ENCODE assay signal across 8 cellular contexts in the genomic region with DNA sequence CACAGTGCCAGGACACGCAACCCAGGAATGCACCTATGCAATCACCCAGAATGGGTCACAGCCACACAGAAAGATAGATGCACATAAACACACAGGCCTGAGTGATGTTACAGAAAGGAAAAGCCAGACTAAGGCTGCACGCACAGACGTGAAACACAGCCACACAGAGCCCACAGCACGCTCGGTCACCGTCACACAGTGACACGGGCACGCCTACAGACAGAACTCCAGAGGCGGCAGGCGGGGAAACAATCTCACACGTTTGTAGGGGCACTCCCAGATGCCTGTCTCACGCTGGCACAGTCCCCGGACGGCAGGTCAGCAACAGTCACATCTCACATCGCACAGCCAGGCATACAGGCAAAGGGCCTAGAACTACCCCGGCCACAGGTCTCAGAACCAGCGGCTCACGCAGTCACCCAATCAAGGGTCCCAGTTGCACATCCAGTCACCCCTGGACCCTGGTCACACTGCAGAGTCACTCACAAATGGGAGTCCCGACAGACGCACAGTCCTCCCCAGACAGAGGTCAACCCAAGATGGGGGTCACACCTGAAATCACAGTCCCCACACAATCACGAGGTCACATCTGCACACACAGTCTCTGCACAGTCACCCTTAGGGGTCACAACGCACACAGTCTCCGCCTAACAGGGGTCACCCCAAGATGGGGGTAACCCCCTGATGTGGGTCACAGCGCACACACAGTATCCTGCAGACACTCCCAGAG. TPM values are rescaled to one million over a fixed set of nuclear protein-coding genes. Genes with fewer than 3 reads are reported as not detected.
DNase-seq lines count a peak whose midpoint lies in the region; ATAC-seq and TF ChIP-seq lines count a peak whose summit lies in the region.

No MANE protein-coding gene starts in this region.

- H3K27ac Mint-ChIP-seq in activated naive CD8-positive, alpha-beta T cell treated with anti-CD3 and anti-CD28 coated beads, Interleukin-2, amount 10 ng/mL, durations not matched to agents 7 days and 5 days: peak overlapping the region; percentile 92

- peaks cover 8% of the 10 kb centered on the region for H3K36me3 Mint-ChIP-seq in activated naive CD8-positive, alpha-beta T cell treated with anti-CD3 and anti-CD28 coated beads, Interleukin-2, amount 10 ng/mL, durations not matched to agents 7 days and 5 days

- peaks cover 10% of the 10 kb centered on the region for H3K27me3 Mint-ChIP-seq in activated naive CD8-positive, alpha-beta T cell treated with anti-CD3 and anti-CD28 coated beads, Interleukin-2, amount 10 ng/mL, durations not matched to agents 7 days and 5 days

- H3K4me1 Mint-ChIP-seq in activated naive CD8-positive, alpha-beta T cell treated with anti-CD3 and anti-CD28 coated beads, Interleukin-2, amount 10 ng/mL, durations not matched to agents 7 days and 5 days: peaks cover 30% of the 10 kb centered on the region

- POLR2A ChIA-PET in activated naive CD8-positive, alpha-beta T cell treated with anti-CD3 and anti-CD28 coated beads, Interleukin-2, amount 10 ng/mL, durations not matched to agents 7 days and 5 days (lab: Charles Lee): interaction anchor here (0.9 to 2.2 kb wide), 15 partner anchors 8 to 294 kb away, joined by 3 to 25 read pairs (median 7); a partner anchor contains a TSS

- H3K9me3 Mint-ChIP-seq in activated naive CD8-positive, alpha-beta T cell treated with anti-CD3 and anti-CD28 coated beads, Interleukin-2, amount 10 ng/mL, durations not matched to agents 7 days and 5 days: peaks cover 2% of the 10 kb centered on the region

- peak; percentile 16 for DNase-seq in NCI-H146 (lab: John Stamatoyannopoulos, UW)
- DNase-seq in NCI-H146 treated with DMSO at 0.1 percent for 48 hours (lab: John Stamatoyannopoulos, UW; ENCODE audit: unreplicated experiment): no peak
- no peak for DNase-seq in activated naive CD8-positive, alpha-beta T cell treated with anti-CD3 and anti-CD28 coated beads, Interleukin-2, amount 10 ng/mL, durations not matched to agents 7 days and 5 days
- peak; percentile 88 for DNase-seq in left ventricle myocardium superior
- peak; percentile 79 for DNase-seq in sciatic nerve (ENCODE audit: low spot score)
- no peak for DNase-seq in DMS153 treated with DMSO at 0.1 percent for 48 hours (lab: John Stamatoyannopoulos, UW; ENCODE audit: unreplicated experiment)

- H3K4me3 Mint-ChIP-seq in activated naive CD8-positive, alpha-beta T cell treated with anti-CD3 and anti-CD28 coated beads, Interleukin-2, amount 10 ng/mL, durations not matched to agents 7 days and 5 days: peak overlapping the region; percentile 87

- intact Hi-C loops in left ventricle myocardium superior (cut with micrococcal nuclease) (no loop called here), sciatic nerve (cut with DNase I) (loop anchor here (5.0 kb wide), 2 partner anchors 39 to 124 kb away; a partner anchor contains a TSS)

- peak; percentile 24 for ATAC-seq in HG03045 (IDR thresholded peaks at IDR 0.05; ENCODE audit: unreplicated experiment)
- peak; percentile 42 for ATAC-seq in SK-N-SH treated with all-trans-retinoic acid at 6 μM for 48 hours
- ATAC-seq in activated naive CD8-positive, alpha-beta T cell treated with anti-CD3 and anti-CD28 coated beads, Interleukin-2, amount 10 ng/mL, durations not matched to agents 7 days and 5 days (ENCODE audit: low read depth): peak; percentile 41
- peak; percentile 60 for ATAC-seq in left ventricle myocardium superior
- peak; percentile 33 for ATAC-seq in sciatic nerve

TF ChIP-seq in SK-N-SH treated with all-trans-retinoic acid at 6 μM for 48 hours, 23 proteins besides CTCF, POLR2A, EP300 and RAD21:
- TF ChIP-seq RARB (CRISPR knock-in tag; IDR thresholded peaks at IDR 0.05) (no peak), CSDC2 (CRISPR knock-in tag; IDR thresholded peaks at IDR 0.05) (0 out of 2 replicates have a peak, but pooled peaks have one; percentile 2), ARNTL (CRISPR knock-in tag; IDR thresholded peaks at IDR 0.05; ENCODE audit: borderline replicate concordance, low read depth) (no peak), TCF4 (CRISPR knock-in tag; IDR thresholded peaks at IDR 0.05; ENCODE audit: borderline replicate concordance) (0 out of 2 replicates have a peak, but pooled peaks have one; percentile 12)
- TF ChIP-seq, protein P1, sequence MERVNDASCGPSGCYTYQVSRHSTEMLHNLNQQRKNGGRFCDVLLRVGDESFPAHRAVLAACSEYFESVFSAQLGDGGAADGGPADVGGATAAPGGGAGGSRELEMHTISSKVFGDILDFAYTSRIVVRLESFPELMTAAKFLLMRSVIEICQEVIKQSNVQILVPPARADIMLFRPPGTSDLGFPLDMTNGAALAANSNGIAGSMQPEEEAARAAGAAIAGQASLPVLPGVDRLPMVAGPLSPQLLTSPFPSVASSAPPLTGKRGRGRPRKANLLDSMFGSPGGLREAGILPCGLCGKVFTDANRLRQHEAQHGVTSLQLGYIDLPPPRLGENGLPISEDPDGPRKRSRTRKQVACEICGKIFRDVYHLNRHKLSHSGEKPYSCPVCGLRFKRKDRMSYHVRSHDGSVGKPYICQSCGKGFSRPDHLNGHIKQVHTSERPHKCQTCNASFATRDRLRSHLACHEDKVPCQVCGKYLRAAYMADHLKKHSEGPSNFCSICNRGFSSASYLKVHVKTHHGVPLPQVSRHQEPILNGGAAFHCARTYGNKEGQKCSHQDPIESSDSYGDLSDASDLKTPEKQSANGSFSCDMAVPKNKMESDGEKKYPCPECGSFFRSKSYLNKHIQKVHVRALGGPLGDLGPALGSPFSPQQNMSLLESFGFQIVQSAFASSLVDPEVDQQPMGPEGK (CRISPR knock-in tag; IDR thresholded peaks at IDR 0.05; ENCODE audit: borderline replicate concordance): no peak
- TF ChIP-seq, protein P2, sequence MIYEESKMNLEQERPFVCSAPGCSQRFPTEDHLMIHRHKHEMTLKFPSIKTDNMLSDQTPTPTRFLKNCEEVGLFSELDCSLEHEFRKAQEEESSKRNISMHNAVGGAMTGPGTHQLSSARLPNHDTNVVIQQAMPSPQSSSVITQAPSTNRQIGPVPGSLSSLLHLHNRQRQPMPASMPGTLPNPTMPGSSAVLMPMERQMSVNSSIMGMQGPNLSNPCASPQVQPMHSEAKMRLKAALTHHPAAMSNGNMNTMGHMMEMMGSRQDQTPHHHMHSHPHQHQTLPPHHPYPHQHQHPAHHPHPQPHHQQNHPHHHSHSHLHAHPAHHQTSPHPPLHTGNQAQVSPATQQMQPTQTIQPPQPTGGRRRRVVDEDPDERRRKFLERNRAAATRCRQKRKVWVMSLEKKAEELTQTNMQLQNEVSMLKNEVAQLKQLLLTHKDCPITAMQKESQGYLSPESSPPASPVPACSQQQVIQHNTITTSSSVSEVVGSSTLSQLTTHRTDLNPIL (CRISPR knock-in tag; IDR thresholded peaks at IDR 0.05; ENCODE audit: low read depth): no peak

RNA-seq across cellular contexts. Expression of a gene that starts 0.8 kb away (rescaled TPM):
- 10 to 100 TPM; 29.7 to 36.9 TPM for total RNA-seq in activated naive CD8-positive, alpha-beta T cell treated with anti-CD3 and anti-CD28 coated beads, Interleukin-2, amount 10 ng/mL, durations not matched to agents 7 days and 5 days
- 31.2 TPM for total RNA-seq in left ventricle myocardium superior
- 74.3 TPM for total RNA-seq in sciatic nerve

RNA-seq across cellular contexts. Expression of a gene that starts 23.3 kb away (rescaled TPM):
- total RNA-seq in activated naive CD8-positive, alpha-beta T cell treated with anti-CD3 and anti-CD28 coated beads, Interleukin-2, amount 10 ng/mL, durations not matched to agents 7 days and 5 days: not detected
- total RNA-seq in left ventricle myocardium superior: not detected
- not detected for total RNA-seq in sciatic nerve

Comparison
In these comparisons a context has a peak if more than half of its experiments do, and no peak if none do; other contexts are left out.
1. DNase-seq: peak in NCI-H146 (single experiment), left ventricle myocardium superior (single experiment) and sciatic nerve (single experiment); none in NCI-H146 treated with DMSO at 0.1 percent for 48 hours (single experiment), activated naive CD8-positive, alpha-beta T cell treated with anti-CD3 and anti-CD28 coated beads, Interleukin-2, amount 10 ng/mL, durations not matched to agents 7 days and 5 days (single experiment) and DMS153 treated with DMSO at 0.1 percent for 48 hours (single experiment).
2. Peak in every context shown above with its lines, with median percentiles within 50 percentile points of each other: ATAC-seq.